In the genomic region with DNA sequence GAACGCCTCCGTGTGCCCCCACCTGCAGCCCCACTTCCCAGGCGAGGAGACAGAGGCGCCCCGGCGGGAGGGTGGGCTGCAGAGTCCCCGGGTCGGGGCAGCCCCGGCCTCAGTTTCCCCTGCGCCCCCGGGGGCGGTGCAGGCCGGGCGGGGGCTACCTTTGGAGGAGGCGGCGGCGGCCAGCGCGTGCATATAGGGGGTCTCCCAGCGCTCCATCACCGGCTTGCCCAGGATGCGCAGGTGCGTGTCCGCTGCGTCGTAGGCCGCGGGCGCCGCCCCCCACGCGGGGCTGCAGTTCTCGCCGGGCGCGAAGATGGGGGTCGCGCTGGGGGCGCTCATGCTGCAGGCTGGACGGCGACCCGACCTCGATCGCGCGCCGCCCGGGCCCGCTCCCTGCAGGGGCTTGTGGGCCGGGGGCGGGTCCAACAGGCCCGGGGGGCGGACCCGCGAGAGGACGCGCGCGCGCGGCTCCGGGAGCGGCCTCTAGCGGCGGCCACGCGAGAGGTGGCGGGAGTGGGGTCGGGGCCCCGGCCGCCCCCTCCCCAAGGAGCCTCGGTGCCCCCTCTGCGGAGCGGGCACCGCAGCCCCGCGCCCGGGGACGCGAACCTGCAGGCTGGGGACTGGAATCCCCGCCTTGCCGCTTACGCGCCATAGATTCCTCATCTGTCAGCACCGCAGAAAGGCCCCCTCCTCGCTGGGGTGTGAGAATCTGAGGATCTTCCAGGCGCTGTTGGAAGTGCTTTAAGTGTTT, we compare ENCODE assay signal across 8 cellular contexts. TPM values are rescaled to one million over a fixed set of nuclear protein-coding genes. Genes with fewer than 3 reads are reported as not detected.
DNase-seq lines count a peak whose midpoint lies in the region; ATAC-seq and TF ChIP-seq lines count a peak whose summit lies in the region.

GAMT (minus strand) TSS at position 405 of the 751 bp plus-strand sequence; CDS start at position 339, 66 bp downstream.

- H3K18ac ChIP-seq in mesenchymal stem cell (ENCODE audit: low read depth in 1 of 2, low read length in 2 of 2): peak within 1 kb of the TSS; percentile 76 to 77

- peak within 1 kb of the TSS; percentile 58 to 62 for H3K4ac ChIP-seq in mesenchymal stem cell (ENCODE audit: low read depth in 1 of 2, low read length in 2 of 2)

- no peak within 1 kb of the TSS for H3K27ac ChIP-seq in mesenchymal stem cell (ENCODE audit: low read length, poor library complexity, severe bottlenecking)

- peaks cover 37% of the 10 kb centered on the region for H3K4me1 ChIP-seq in mesenchymal stem cell (ENCODE audit: control insufficient read depth, insufficient read depth, low read depth, low read length)

- H2AFZ ChIP-seq in mesenchymal stem cell (ENCODE audit: low read depth, low read length): peak within 1 kb of the TSS; percentile 86

- H2BK12ac ChIP-seq in mesenchymal stem cell (ENCODE audit: low read length in 2 of 2): peak within 1 kb of the TSS in 1 of 2 experiments; percentile 46

- H4K91ac ChIP-seq in mesenchymal stem cell (ENCODE audit: low read length): peak within 1 kb of the TSS; percentile 75

- H4K8ac ChIP-seq in mesenchymal stem cell (ENCODE audit: low read length): peak within 1 kb of the TSS; percentile 72

- H3K9me3 ChIP-seq in mesenchymal stem cell (ENCODE audit: control insufficient read depth, low read length): no peaks in the 10 kb centered on the region

- H3K9ac ChIP-seq in mesenchymal stem cell (ENCODE audit: low read length): peak within 1 kb of the TSS; percentile 75

- H3K23ac ChIP-seq in mesenchymal stem cell (ENCODE audit: low read length in 2 of 2): peak within 1 kb of the TSS in 1 of 2 experiments; percentile 91

- ATAC-seq in GM21515 (IDR thresholded peaks at IDR 0.05; ENCODE audit: unreplicated experiment): no peak

- H3K79me1 ChIP-seq in mesenchymal stem cell (replicated peaks; ENCODE audit: low read length, poor library complexity, severe bottlenecking): peaks cover 10% of the 10 kb centered on the region

- DNase-seq in EL: peak; percentile 55
- DNase-seq in activated CD4-positive, alpha-beta T cell treated with anti-CD3 and anti-CD28 coated beads for 48 hours: peak; percentile 62
- DNase-seq in ecto neural progenitor cell (ENCODE audit: low spot score): peak; percentile 74
- peak; percentile 36 for DNase-seq in mesenchymal stem cell
- DNase-seq in stimulated activated CD8-positive, alpha-beta memory T cell treated with anti-CD3 and anti-CD28 coated beads, Interleukin-4, amount 100 ng/mL, for 24 hours (ENCODE audit: low read depth): peak; percentile 44
- DNase-seq in SIG-M5 (lab: John Stamatoyannopoulos, UW): no peak

- no peak within 1 kb of the TSS for H2AK5ac ChIP-seq in mesenchymal stem cell (ENCODE audit: low read length, severe bottlenecking)

- peak within 1 kb of the TSS; percentile 40 to 71 for H3K14ac ChIP-seq in mesenchymal stem cell (ENCODE audit: low read length in 2 of 2)

- H3K27me3 ChIP-seq in mesenchymal stem cell (ENCODE audit: control insufficient read depth in 1 of 2, insufficient read depth in 1 of 2, low read length in 2 of 2): no peaks in the 10 kb centered on the region

- peak within 1 kb of the TSS; percentile 79 to 82 for H3K4me3 ChIP-seq in mesenchymal stem cell (ENCODE audit: insufficient read depth in 1 of 2, low read depth in 1 of 2, low read length in 2 of 2)

- 3% methylated on average over 54 of the region's 87 CpGs for WGBS in mesenchymal stem cell

- peaks cover 0 to 21% of the 10 kb centered on the region in 2 experiments for H3K36me3 ChIP-seq in mesenchymal stem cell (ENCODE audit: control insufficient read depth in 1 of 2, insufficient read depth in 2 of 2, low read depth in 1 of 2, low read length in 2 of 2)

- H2BK15ac ChIP-seq in mesenchymal stem cell (ENCODE audit: low read depth, poor library complexity, severe bottlenecking): no peak within 1 kb of the TSS

- H3K4me2 ChIP-seq in mesenchymal stem cell (ENCODE audit: low read length, poor library complexity, severe bottlenecking): peak within 1 kb of the TSS; percentile 88

- no peak for TF ChIP-seq RAD21 in Ishikawa (IDR thresholded peaks at IDR 0.05; ENCODE audit: low read depth)

- H2BK5ac ChIP-seq in mesenchymal stem cell (ENCODE audit: low read depth, low read length, poor library complexity, severe bottlenecking): no peak within 1 kb of the TSS

- TF ChIP-seq EP300 in Ishikawa (IDR thresholded peaks at IDR 0.05; ENCODE audit: borderline replicate concordance): no peak

- no peak within 1 kb of the TSS for H2BK120ac ChIP-seq in mesenchymal stem cell (ENCODE audit: low read depth, low read length)

TF ChIP-seq in Ishikawa, 13 proteins besides CTCF, POLR2A, EP300 and RAD21:
- peak; percentile 99 for TF ChIP-seq ZBTB7A (IDR thresholded peaks at IDR 0.05; ENCODE audit: low read depth)
- no peak for TF ChIP-seq TCF12 (IDR thresholded peaks at IDR 0.05; ENCODE audit: low read depth)
- TF ChIP-seq FOXM1 (IDR thresholded peaks at IDR 0.05; ENCODE audit: borderline replicate concordance, low read depth): no peak
- TF ChIP-seq MAX (IDR thresholded peaks at IDR 0.05): 0 out of 2 replicates have a peak, but pooled peaks have one; percentile 19
- no peak for TF ChIP-seq EGR1 (IDR thresholded peaks at IDR 0.05)
- no peak for TF ChIP-seq YY1 (IDR thresholded peaks at IDR 0.05; ENCODE audit: low read depth)
- TF ChIP-seq TAF1 (IDR thresholded peaks at IDR 0.05; ENCODE audit: low read depth): peak; percentile 18; the same call in 1 of the 2 replicates
- TF ChIP-seq, protein P1, sequence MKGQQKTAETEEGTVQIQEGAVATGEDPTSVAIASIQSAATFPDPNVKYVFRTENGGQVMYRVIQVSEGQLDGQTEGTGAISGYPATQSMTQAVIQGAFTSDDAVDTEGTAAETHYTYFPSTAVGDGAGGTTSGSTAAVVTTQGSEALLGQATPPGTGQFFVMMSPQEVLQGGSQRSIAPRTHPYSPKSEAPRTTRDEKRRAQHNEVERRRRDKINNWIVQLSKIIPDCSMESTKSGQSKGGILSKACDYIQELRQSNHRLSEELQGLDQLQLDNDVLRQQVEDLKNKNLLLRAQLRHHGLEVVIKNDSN (IDR thresholded peaks at IDR 0.05): no peak
- no peak for TF ChIP-seq CREB1 (IDR thresholded peaks at IDR 0.05; ENCODE audit: low read depth)
- no peak for TF ChIP-seq NFIC (IDR thresholded peaks at IDR 0.05)
- TF ChIP-seq TEAD4 (IDR thresholded peaks at IDR 0.05): no peak
- no peak for TF ChIP-seq CEBPB (IDR thresholded peaks at IDR 0.05)
- TF ChIP-seq, protein P2, sequence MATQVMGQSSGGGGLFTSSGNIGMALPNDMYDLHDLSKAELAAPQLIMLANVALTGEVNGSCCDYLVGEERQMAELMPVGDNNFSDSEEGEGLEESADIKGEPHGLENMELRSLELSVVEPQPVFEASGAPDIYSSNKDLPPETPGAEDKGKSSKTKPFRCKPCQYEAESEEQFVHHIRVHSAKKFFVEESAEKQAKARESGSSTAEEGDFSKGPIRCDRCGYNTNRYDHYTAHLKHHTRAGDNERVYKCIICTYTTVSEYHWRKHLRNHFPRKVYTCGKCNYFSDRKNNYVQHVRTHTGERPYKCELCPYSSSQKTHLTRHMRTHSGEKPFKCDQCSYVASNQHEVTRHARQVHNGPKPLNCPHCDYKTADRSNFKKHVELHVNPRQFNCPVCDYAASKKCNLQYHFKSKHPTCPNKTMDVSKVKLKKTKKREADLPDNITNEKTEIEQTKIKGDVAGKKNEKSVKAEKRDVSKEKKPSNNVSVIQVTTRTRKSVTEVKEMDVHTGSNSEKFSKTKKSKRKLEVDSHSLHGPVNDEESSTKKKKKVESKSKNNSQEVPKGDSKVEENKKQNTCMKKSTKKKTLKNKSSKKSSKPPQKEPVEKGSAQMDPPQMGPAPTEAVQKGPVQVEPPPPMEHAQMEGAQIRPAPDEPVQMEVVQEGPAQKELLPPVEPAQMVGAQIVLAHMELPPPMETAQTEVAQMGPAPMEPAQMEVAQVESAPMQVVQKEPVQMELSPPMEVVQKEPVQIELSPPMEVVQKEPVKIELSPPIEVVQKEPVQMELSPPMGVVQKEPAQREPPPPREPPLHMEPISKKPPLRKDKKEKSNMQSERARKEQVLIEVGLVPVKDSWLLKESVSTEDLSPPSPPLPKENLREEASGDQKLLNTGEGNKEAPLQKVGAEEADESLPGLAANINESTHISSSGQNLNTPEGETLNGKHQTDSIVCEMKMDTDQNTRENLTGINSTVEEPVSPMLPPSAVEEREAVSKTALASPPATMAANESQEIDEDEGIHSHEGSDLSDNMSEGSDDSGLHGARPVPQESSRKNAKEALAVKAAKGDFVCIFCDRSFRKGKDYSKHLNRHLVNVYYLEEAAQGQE (IDR thresholded peaks at IDR 0.05; ENCODE audit: low read depth): no peak

RNA-seq across cellular contexts. Expression of gene GAMT, which starts in this region (rescaled TPM):
- polyA plus RNA-seq in mesenchymal stem cell (2013, experiment 1 of 2): 33.5 TPM
- 34.5 TPM for polyA plus RNA-seq in mesenchymal stem cell (2013, experiment 2 of 2)
